8 cellular contexts compared by ENCODE assay signal in genomic region chr10:11144626-11145497, GRCh38.
DNase-seq lines count a peak whose midpoint lies in the region; ATAC-seq and TF ChIP-seq lines count a peak whose summit lies in the region.

No MANE protein-coding gene starts in this region.

- peaks cover 10% of the 10 kb centered on the region for H3K9me3 Mint-ChIP-seq in nephron progenitor cell

- ATAC-seq in GM19328 (IDR thresholded peaks at IDR 0.05; ENCODE audit: unreplicated experiment) (peak; percentile 23), HG02870 (IDR thresholded peaks at IDR 0.05; ENCODE audit: unreplicated experiment) (peak; percentile 12)

- H3K27ac Mint-ChIP-seq in nephron progenitor cell: peak overlapping the region; percentile 1

- H3K36me3 Mint-ChIP-seq in nephron progenitor cell (ENCODE audit: low read depth): no peaks in the 10 kb centered on the region

- H3K27me3 Mint-ChIP-seq in nephron progenitor cell (ENCODE audit: low read depth, poor library complexity): peaks cover 14% of the 10 kb centered on the region

- peaks cover 0 to 33% (median 10%) of the 10 kb centered on the region in 4 donors for H3K4me1 ChIP-seq in Peyer's patch

- H3K9me3 ChIP-seq in Peyer's patch: no peaks in the 10 kb centered on the region

- H3K27me3 ChIP-seq in Peyer's patch: no peaks in the 10 kb centered on the region

- no peak overlapping the region for H3K4me3 Mint-ChIP-seq in nephron progenitor cell

- no peaks in the 10 kb centered on the region for H3K36me3 ChIP-seq in Peyer's patch

- peaks cover 42% of the 10 kb centered on the region for H3K4me1 Mint-ChIP-seq in nephron progenitor cell

- H3K4me3 ChIP-seq in Peyer's patch: no peak overlapping the region

- no peak for TF ChIP-seq CTCF in Peyer's patch (IDR thresholded peaks at IDR 0.05)
- no peak for TF ChIP-seq CTCF in nephron progenitor cell (IDR thresholded peaks at IDR 0.05)

- H3K27ac ChIP-seq in Peyer's patch: peak overlapping the region in 3 of 4 donors; percentile 43 to 77 (median 57)

- TF ChIP-seq POLR2A in Peyer's patch (IDR thresholded peaks at IDR 0.05): no peak

- DNase-seq in Peyer's patch (no peak), nephron progenitor cell (no peak), amygdala (lab: John Stamatoyannopoulos, UW) (no peak), iPS-NIHi11 (ENCODE audit: low spot score) (no peak), NCI-H1417 (lab: John Stamatoyannopoulos, UW) (no peak)
- no peak for DNase-seq in stimulated activated naive CD4-positive, alpha-beta T cell treated with Interleukin-2 at 50 U/mL for 16 hours (lab: John Stamatoyannopoulos, UW)
